10 cellular contexts compared by ENCODE assay signal in genomic region chr13:110942248-110942981, GRCh38. TPM values are rescaled to one million over a fixed set of nuclear protein-coding genes. Genes with fewer than 3 reads are reported as not detected.
DNase-seq lines count a peak whose midpoint lies in the region; ATAC-seq and TF ChIP-seq lines count a peak whose summit lies in the region.
"Had no signal": no experiment of that assay in that cellular context is flagged by ENCODE, and none has a peak within 500 bp of the region (broad histone marks: within the 10 kb centered on the region; RNA-seq: fewer than 3 reads in every experiment).

No MANE protein-coding gene starts in this region.

- POLR2A ChIA-PET in activated CD4-positive, alpha-beta memory T cell treated with anti-CD3 and anti-CD28 coated beads for 36 hours (lab: Charles Lee) = interaction anchor here (1.2 kb wide), 1 partner anchor 27 kb away, joined by 3 read pairs; no protein-coding TSS in a partner anchor
- POLR2A ChIA-PET in RWPE1 (lab: Yijun Ruan, JAX; ENCODE audit: low non-redundant PET) = no interaction called here

- peaks cover 40% of the 10 kb centered on the region for H3K4me1 Mint-ChIP-seq in activated CD4-positive, alpha-beta memory T cell treated with anti-CD3 and anti-CD28 coated beads for 36 hours (ENCODE audit: low read depth)
- no peaks in the 10 kb centered on the region for H3K4me1 Mint-ChIP-seq in natural killer cell

- no peak for TF ChIP-seq POLR2A in heart left ventricle (IDR thresholded peaks at IDR 0.05)

- H3K4me3 ChIP-seq in heart left ventricle = no peak overlapping the region

- peaks cover 0 to 19% (median 6%) of the 10 kb centered on the region in 12 donors for H3K4me1 ChIP-seq in heart left ventricle

- no peak for TF ChIP-seq CTCF in natural killer cell (IDR thresholded peaks at IDR 0.05)
- no peak for TF ChIP-seq CTCF in heart left ventricle (IDR thresholded peaks at IDR 0.05)
- TF ChIP-seq CTCF in RWPE1 (conservative IDR thresholded peaks at IDR 0.05; ENCODE audit: low read depth) = no peak

- H3K27ac ChIP-seq in heart left ventricle = no peak overlapping the region
- no peak overlapping the region for H3K27ac ChIP-seq in RWPE1
- H3K27ac ChIP-seq: epithelial cell of prostate had no signal

- intact Hi-C loops in activated CD4-positive, alpha-beta memory T cell treated with anti-CD3 and anti-CD28 coated beads for 36 hours (cut with micrococcal nuclease) = loop anchor here (1.0 to 10.0 kb wide), 4 partner anchors 23 to 328 kb away; partner anchors contain the start of genes ANKRD10 and NAXD
- intact Hi-C loops in natural killer cell (cut with micrococcal nuclease) = no loop called here
- intact Hi-C loops in heart left ventricle (cut with DNase I) = loop anchor here in 6 of 10 donors (5.0 to 10.0 kb wide), 5 partner anchors 62 to 262 kb away; no protein-coding TSS in a partner anchor

- CTCF ChIA-PET in activated CD4-positive, alpha-beta memory T cell treated with anti-CD3 and anti-CD28 coated beads for 36 hours (lab: Charles Lee) = interaction anchor here (1.0 to 2.8 kb wide), 4 partner anchors 13 to 71 kb away, joined by 3 to 10 read pairs (median 6); partner anchors contain the start of gene ANKRD10
- CTCF ChIA-PET in RWPE1 (lab: Yijun Ruan, JAX) = no interaction called here

- no peaks in the 10 kb centered on the region for H3K27me3 ChIP-seq in heart left ventricle

- peaks cover 2% of the 10 kb centered on the region for H3K36me3 Mint-ChIP-seq in activated CD4-positive, alpha-beta memory T cell treated with anti-CD3 and anti-CD28 coated beads for 36 hours
- H3K36me3 Mint-ChIP-seq in natural killer cell = no peaks in the 10 kb centered on the region

- no peak overlapping the region for H3K4me3 Mint-ChIP-seq in activated CD4-positive, alpha-beta memory T cell treated with anti-CD3 and anti-CD28 coated beads for 36 hours
- H3K4me3 Mint-ChIP-seq in natural killer cell = no peak overlapping the region

- no peaks in the 10 kb centered on the region for H3K9me3 ChIP-seq in heart left ventricle

- H3K27ac Mint-ChIP-seq in activated CD4-positive, alpha-beta memory T cell treated with anti-CD3 and anti-CD28 coated beads for 36 hours = no peak overlapping the region
- no peak overlapping the region for H3K27ac Mint-ChIP-seq in natural killer cell

- 70 to 80% (median 74%) methylated on average over 4 of the region's 4 CpGs for WGBS in heart left ventricle, 4 donors

- H3K27me3 Mint-ChIP-seq in activated CD4-positive, alpha-beta memory T cell treated with anti-CD3 and anti-CD28 coated beads for 36 hours = peaks cover 1% of the 10 kb centered on the region
- peaks cover 8 to 38% of the 10 kb centered on the region in 2 donors for H3K27me3 Mint-ChIP-seq in natural killer cell (ENCODE audit: low read depth in 2 of 2)

- no peaks in the 10 kb centered on the region for H3K36me3 ChIP-seq in heart left ventricle

- peaks cover 3% of the 10 kb centered on the region for H3K9me3 Mint-ChIP-seq in activated CD4-positive, alpha-beta memory T cell treated with anti-CD3 and anti-CD28 coated beads for 36 hours
- no peaks in the 10 kb centered on the region for H3K9me3 Mint-ChIP-seq in natural killer cell

- peak; percentile 75 for ATAC-seq in GM19025 (IDR thresholded peaks at IDR 0.05; ENCODE audit: low read depth, unreplicated experiment)
- ATAC-seq in HG02763 (IDR thresholded peaks at IDR 0.05; ENCODE audit: unreplicated experiment) = peak; percentile 75
- ATAC-seq in natural killer cell = no peak
- no peak for ATAC-seq in heart left ventricle

- peak; percentile 61 for DNase-seq in activated CD4-positive, alpha-beta memory T cell treated with anti-CD3 and anti-CD28 coated beads for 36 hours
- peak; percentile 53 for DNase-seq in stimulated activated CD4-positive, alpha-beta T cell treated with anti-CD3 and anti-CD28 coated beads, Interleukin-1b, Interleukin-23, amount 100 ng/mL, for 48 hours
- DNase-seq in natural killer cell = no peak
- DNase-seq in AML-193 (lab: John Stamatoyannopoulos, UW) = no peak
- no peak for DNase-seq in heart left ventricle
- DNase-seq in RWPE1 (ENCODE audit: low spot score) = no peak
- DNase-seq: NCI-H524 treated with DMSO at 0.1 percent for 48 hours had no signal

RNA-seq across cellular contexts. Expression of gene ANKRD10, which starts 27.5 kb away (rescaled TPM):
- 10 to 100 TPM; 83.9 to 97.8 TPM for total RNA-seq in activated CD4-positive, alpha-beta memory T cell treated with anti-CD3 and anti-CD28 coated beads for 36 hours
- 100 to 1,000 TPM; 173 to 221 (median 185) TPM for total RNA-seq in natural killer cell
- 10 to 100 TPM; 37.9 to 81.3 (median 49.7) TPM for total RNA-seq in heart left ventricle
- polyA plus RNA-seq in heart left ventricle = 10 to 100 TPM; 37.7 to 43.4 TPM

Comparison
In these comparisons a context has a peak if more than half of its experiments do, and no peak if none do; other contexts are left out.
1. ATAC-seq: peak in GM19025 (single experiment) and HG02763 (single experiment); none in natural killer cell (0 of 3) and heart left ventricle (0 of 4).
2. DNase-seq: peak in activated CD4-positive, alpha-beta memory T cell treated with anti-CD3 and anti-CD28 coated beads for 36 hours (single experiment) and stimulated activated CD4-positive, alpha-beta T cell treated with anti-CD3 and anti-CD28 coated beads, Interleukin-1b, Interleukin-23, amount 100 ng/mL, for 48 hours (single experiment); none in natural killer cell (single experiment), AML-193 (0 of 2), heart left ventricle (0 of 5) and RWPE1 (single experiment).